In the genomic region with DNA sequence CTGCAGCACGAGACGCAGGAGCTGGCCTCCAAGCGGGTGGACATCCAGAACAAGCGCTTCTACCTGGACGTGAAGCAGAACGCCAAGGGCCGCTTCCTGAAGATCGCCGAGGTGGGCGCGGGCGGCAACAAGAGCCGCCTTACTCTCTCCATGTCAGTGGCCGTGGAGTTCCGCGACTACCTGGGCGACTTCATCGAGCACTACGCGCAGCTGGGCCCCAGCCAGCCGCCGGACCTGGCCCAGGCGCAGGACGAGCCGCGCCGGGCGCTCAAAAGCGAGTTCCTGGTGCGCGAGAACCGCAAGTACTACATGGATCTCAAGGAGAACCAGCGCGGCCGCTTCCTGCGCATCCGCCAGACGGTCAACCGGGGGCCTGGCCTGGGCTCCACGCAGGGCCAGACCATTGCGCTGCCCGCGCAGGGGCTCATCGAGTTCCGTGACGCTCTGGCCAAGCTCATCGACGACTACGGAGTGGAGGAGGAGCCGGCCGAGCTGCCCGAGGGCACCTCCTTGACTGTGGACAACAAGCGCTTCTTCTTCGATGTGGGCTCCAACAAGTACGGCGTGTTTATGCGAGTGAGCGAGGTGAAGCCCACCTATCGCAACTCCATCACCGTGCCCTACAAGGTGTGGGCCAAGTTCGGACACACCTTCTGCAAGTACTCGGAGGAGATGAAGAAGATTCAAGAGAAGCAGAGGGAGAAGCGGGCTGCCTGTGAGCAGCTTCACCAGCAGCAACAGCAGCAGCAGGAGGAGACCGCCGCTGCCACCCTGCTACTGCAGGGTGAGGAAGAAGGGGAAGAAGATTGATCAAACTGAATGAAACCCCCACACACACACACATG, we compare ENCODE assay signal across 1 cellular context.
TF ChIP-seq lines count a peak whose summit lies in the region.

No MANE protein-coding gene starts in this region.

TF ChIP-seq in HEK293, 187 proteins besides CTCF, POLR2A, EP300 and RAD21 (continued from another document and continues in another):
- TF ChIP-seq, protein P1, sequence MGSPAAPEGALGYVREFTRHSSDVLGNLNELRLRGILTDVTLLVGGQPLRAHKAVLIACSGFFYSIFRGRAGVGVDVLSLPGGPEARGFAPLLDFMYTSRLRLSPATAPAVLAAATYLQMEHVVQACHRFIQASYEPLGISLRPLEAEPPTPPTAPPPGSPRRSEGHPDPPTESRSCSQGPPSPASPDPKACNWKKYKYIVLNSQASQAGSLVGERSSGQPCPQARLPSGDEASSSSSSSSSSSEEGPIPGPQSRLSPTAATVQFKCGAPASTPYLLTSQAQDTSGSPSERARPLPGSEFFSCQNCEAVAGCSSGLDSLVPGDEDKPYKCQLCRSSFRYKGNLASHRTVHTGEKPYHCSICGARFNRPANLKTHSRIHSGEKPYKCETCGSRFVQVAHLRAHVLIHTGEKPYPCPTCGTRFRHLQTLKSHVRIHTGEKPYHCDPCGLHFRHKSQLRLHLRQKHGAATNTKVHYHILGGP (tag by site-specific recombination; IDR thresholded peaks at IDR 0.05), result no peak
- TF ChIP-seq ZNF600 (tag by site-specific recombination; IDR thresholded peaks at IDR 0.05) (peak; percentile 81), ZNF354C (tag by site-specific recombination; IDR thresholded peaks at IDR 0.05; ENCODE audit: borderline replicate concordance, low read depth) (no peak), ZNF510 (tag by site-specific recombination; IDR thresholded peaks at IDR 0.05; ENCODE audit: insufficient replicate concordance) (no peak), ZSCAN16 (tag by site-specific recombination; IDR thresholded peaks at IDR 0.05) (no peak), HOXA7 (CRISPR knock-in tag; IDR thresholded peaks at IDR 0.05; ENCODE audit: borderline replicate concordance) (no peak), REPIN1 (tag by site-specific recombination; IDR thresholded peaks at IDR 0.05; ENCODE audit: low read depth) (no peak), ZNF621 (tag by site-specific recombination; IDR thresholded peaks at IDR 0.05) (no peak), ZNF155 (tag by site-specific recombination; IDR thresholded peaks at IDR 0.05) (no peak), ZNF544 (tag by site-specific recombination; IDR thresholded peaks at IDR 0.05) (no peak), GFI1B (tag by site-specific recombination; IDR thresholded peaks at IDR 0.05) (no peak), ZNF658 (tag by site-specific recombination; IDR thresholded peaks at IDR 0.05) (no peak), ZFP69B (tag by site-specific recombination; IDR thresholded peaks at IDR 0.05) (no peak; the same call in 1 of the 2 replicates), SCRT2 (tag by site-specific recombination; IDR thresholded peaks at IDR 0.05) (peak; percentile 94), ZFP3 (tag by site-specific recombination; IDR thresholded peaks at IDR 0.05; ENCODE audit: low read depth) (no peak), ZNF501 (tag by site-specific recombination; IDR thresholded peaks at IDR 0.05) (peak; percentile 59; the same call in 1 of the 2 replicates), ZNF175 (tag by site-specific recombination; IDR thresholded peaks at IDR 0.05) (no peak), ZNF146 (tag by site-specific recombination; IDR thresholded peaks at IDR 0.05) (no peak), ZNF48 (tag by site-specific recombination; IDR thresholded peaks at IDR 0.05) (no peak), ZNF629 (tag by site-specific recombination; IDR thresholded peaks at IDR 0.05) (no peak), KLF1 (tag by site-specific recombination; IDR thresholded peaks at IDR 0.05) (peak; percentile 9; the same call in 1 of the 2 replicates), TRIM28 (IDR thresholded peaks at IDR 0.05; ENCODE audit: borderline replicate concordance, low read length) (no peak), KLF16 (tag by site-specific recombination; IDR thresholded peaks at IDR 0.05) (no peak), ZNF585B (tag by site-specific recombination; IDR thresholded peaks at IDR 0.05) (no peak), ZNF133 (tag by site-specific recombination; IDR thresholded peaks at IDR 0.05) (no peak), ZNF514 (tag by site-specific recombination; IDR thresholded peaks at IDR 0.05) (no peak), ZIC2 (tag by site-specific recombination; IDR thresholded peaks at IDR 0.05) (no peak; the same call in none of the 2 replicates), ZNF221 (tag by site-specific recombination; IDR thresholded peaks at IDR 0.05; ENCODE audit: borderline replicate concordance) (no peak)
- TF ChIP-seq, protein P2, sequence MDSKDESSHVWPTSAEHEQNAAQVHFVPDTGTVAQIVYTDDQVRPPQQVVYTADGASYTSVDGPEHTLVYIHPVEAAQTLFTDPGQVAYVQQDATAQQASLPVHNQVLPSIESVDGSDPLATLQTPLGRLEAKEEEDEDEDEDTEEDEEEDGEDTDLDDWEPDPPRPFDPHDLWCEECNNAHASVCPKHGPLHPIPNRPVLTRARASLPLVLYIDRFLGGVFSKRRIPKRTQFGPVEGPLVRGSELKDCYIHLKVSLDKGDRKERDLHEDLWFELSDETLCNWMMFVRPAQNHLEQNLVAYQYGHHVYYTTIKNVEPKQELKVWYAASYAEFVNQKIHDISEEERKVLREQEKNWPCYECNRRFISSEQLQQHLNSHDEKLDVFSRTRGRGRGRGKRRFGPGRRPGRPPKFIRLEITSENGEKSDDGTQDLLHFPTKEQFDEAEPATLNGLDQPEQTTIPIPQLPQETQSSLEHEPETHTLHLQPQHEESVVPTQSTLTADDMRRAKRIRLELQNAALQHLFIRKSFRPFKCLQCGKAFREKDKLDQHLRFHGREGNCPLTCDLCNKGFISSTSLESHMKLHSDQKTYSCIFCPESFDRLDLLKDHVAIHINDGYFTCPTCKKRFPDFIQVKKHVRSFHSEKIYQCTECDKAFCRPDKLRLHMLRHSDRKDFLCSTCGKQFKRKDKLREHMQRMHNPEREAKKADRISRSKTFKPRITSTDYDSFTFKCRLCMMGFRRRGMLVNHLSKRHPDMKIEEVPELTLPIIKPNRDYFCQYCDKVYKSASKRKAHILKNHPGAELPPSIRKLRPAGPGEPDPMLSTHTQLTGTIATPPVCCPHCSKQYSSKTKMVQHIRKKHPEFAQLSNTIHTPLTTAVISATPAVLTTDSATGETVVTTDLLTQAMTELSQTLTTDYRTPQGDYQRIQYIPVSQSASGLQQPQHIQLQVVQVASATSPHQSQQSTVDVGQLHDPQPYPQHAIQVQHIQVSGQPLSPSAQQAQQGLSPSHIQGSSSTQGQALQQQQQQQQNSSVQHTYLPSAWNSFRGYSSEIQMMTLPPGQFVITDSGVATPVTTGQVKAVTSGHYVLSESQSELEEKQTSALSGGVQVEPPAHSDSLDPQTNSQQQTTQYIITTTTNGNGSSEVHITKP (tag by site-specific recombination; IDR thresholded peaks at IDR 0.05), result peak; percentile 100
- TF ChIP-seq, protein P3, sequence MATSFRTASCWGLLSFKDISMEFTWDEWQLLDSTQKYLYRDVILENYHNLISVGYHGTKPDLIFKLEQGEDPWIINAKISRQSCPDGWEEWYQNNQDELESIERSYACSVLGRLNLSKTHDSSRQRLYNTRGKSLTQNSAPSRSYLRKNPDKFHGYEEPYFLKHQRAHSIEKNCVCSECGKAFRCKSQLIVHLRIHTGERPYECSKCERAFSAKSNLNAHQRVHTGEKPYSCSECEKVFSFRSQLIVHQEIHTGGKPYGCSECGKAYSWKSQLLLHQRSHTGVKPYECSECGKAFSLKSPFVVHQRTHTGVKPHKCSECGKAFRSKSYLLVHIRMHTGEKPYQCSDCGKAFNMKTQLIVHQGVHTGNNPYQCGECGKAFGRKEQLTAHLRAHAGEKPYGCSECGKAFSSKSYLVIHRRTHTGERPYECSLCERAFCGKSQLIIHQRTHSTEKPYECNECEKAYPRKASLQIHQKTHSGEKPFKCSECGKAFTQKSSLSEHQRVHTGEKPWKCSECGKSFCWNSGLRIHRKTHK (tag by site-specific recombination; IDR thresholded peaks at IDR 0.05), result no peak
- TF ChIP-seq, protein P4, sequence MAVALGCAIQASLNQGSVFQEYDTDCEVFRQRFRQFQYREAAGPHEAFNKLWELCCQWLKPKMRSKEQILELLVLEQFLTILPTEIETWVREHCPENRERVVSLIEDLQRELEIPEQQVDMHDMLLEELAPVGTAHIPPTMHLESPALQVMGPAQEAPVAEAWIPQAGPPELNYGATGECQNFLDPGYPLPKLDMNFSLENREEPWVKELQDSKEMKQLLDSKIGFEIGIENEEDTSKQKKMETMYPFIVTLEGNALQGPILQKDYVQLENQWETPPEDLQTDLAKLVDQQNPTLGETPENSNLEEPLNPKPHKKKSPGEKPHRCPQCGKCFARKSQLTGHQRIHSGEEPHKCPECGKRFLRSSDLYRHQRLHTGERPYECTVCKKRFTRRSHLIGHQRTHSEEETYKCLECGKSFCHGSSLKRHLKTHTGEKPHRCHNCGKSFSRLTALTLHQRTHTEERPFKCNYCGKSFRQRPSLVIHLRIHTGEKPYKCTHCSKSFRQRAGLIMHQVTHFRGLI (tag by site-specific recombination; IDR thresholded peaks at IDR 0.05), result no peak
- TF ChIP-seq, protein P5, sequence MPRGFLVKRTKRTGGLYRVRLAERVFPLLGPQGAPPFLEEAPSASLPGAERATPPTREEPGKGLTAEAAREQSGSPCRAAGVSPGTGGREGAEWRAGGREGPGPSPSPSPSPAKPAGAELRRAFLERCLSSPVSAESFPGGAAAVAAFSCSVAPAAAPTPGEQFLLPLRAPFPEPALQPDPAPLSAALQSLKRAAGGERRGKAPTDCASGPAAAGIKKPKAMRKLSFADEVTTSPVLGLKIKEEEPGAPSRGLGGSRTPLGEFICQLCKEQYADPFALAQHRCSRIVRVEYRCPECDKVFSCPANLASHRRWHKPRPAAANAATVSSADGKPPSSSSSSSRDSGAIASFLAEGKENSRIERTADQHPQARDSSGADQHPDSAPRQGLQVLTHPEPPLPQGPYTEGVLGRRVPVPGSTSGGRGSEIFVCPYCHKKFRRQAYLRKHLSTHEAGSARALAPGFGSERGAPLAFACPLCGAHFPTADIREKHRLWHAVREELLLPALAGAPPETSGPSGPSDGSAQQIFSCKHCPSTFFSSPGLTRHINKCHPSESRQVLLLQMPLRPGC (tag by site-specific recombination; IDR thresholded peaks at IDR 0.05), result no peak
- TF ChIP-seq, protein P6, sequence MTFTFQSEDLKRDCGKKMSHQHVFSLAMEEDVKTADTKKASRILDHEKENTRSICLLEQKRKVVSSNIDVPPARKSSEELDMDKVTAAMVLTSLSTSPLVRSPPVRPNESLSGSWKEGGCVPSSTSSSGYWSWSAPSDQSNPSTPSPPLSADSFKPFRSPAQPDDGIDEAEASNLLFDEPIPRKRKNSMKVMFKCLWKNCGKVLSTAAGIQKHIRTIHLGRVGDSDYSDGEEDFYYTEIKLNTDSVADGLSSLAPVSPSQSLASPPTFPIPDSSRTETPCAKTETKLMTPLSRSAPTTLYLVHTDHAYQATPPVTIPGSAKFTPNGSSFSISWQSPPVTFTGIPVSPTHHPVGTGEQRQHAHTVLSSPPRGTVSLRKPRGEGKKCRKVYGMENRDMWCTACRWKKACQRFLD (tag by site-specific recombination; IDR thresholded peaks at IDR 0.05), result no peak
- TF ChIP-seq, protein P7, sequence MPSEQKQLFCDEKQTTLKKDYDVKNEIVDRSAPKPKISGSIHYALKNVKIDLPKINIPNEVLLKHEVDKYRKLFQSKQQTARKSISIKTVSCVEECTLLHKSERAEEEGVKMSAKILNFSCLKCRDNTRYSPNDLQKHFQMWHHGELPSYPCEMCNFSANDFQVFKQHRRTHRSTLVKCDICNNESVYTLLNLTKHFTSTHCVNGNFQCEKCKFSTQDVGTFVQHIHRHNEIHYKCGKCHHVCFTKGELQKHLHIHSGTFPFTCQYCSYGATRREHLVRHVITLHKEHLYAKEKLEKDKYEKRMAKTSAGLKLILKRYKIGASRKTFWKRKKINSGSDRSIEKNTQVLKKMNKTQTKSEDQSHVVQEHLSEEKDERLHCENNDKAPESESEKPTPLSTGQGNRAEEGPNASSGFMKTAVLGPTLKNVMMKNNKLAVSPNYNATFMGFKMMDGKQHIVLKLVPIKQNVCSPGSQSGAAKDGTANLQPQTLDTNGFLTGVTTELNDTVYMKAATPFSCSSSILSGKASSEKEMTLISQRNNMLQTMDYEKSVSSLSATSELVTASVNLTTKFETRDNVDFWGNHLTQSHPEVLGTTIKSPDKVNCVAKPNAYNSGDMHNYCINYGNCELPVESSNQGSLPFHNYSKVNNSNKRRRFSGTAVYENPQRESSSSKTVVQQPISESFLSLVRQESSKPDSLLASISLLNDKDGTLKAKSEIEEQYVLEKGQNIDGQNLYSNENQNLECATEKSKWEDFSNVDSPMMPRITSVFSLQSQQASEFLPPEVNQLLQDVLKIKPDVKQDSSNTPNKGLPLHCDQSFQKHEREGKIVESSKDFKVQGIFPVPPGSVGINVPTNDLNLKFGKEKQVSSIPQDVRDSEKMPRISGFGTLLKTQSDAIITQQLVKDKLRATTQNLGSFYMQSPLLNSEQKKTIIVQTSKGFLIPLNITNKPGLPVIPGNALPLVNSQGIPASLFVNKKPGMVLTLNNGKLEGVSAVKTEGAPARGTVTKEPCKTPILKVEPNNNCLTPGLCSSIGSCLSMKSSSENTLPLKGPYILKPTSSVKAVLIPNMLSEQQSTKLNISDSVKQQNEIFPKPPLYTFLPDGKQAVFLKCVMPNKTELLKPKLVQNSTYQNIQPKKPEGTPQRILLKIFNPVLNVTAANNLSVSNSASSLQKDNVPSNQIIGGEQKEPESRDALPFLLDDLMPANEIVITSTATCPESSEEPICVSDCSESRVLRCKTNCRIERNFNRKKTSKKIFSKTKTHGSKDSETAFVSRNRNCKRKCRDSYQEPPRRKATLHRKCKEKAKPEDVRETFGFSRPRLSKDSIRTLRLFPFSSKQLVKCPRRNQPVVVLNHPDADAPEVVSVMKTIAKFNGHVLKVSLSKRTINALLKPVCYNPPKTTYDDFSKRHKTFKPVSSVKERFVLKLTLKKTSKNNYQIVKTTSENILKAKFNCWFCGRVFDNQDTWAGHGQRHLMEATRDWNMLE (tag by site-specific recombination; conservative IDR thresholded peaks at IDR 0.05; ENCODE audit: low read depth), result no peak
- TF ChIP-seq, protein P8, sequence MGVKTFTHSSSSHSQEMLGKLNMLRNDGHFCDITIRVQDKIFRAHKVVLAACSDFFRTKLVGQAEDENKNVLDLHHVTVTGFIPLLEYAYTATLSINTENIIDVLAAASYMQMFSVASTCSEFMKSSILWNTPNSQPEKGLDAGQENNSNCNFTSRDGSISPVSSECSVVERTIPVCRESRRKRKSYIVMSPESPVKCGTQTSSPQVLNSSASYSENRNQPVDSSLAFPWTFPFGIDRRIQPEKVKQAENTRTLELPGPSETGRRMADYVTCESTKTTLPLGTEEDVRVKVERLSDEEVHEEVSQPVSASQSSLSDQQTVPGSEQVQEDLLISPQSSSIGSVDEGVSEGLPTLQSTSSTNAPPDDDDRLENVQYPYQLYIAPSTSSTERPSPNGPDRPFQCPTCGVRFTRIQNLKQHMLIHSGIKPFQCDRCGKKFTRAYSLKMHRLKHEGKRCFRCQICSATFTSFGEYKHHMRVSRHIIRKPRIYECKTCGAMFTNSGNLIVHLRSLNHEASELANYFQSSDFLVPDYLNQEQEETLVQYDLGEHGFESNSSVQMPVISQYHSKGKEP (tag by site-specific recombination; IDR thresholded peaks at IDR 0.05), result no peak
- TF ChIP-seq, protein P9, sequence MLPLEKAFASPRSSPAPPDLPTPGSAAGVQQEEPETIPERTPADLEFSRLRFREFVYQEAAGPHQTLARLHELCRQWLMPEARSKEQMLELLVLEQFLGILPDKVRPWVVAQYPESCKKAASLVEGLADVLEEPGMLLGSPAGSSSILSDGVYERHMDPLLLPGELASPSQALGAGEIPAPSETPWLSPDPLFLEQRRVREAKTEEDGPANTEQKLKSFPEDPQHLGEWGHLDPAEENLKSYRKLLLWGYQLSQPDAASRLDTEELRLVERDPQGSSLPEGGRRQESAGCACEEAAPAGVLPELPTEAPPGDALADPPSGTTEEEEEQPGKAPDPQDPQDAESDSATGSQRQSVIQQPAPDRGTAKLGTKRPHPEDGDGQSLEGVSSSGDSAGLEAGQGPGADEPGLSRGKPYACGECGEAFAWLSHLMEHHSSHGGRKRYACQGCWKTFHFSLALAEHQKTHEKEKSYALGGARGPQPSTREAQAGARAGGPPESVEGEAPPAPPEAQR (tag by site-specific recombination; IDR thresholded peaks at IDR 0.05), result no peak
